2 cellular contexts compared by ENCODE assay signal in genomic region chr15:70526974-70527325, GRCh38.
TF ChIP-seq lines count a peak whose summit lies in the region.

No MANE protein-coding gene starts in this region.

TF ChIP-seq in GM23338, 12 proteins besides CTCF, POLR2A, EP300 and RAD21 (continued from another document):
- TF ChIP-seq ETS1 (IDR thresholded peaks at IDR 0.05), result no peak
- TF ChIP-seq REST (IDR thresholded peaks at IDR 0.05; ENCODE audit: unreplicated experiment), result no peak
- TF ChIP-seq CREB1 (CRISPR knock-in tag; IDR thresholded peaks at IDR 0.05; ENCODE audit: low read depth), result no peak
- TF ChIP-seq ZNF114 (CRISPR knock-in tag; IDR thresholded peaks at IDR 0.05), result no peak
- TF ChIP-seq ZNF331 (CRISPR knock-in tag; IDR thresholded peaks at IDR 0.05; ENCODE audit: low read depth), result no peak

TF ChIP-seq in SK-N-SH, 30 proteins besides CTCF, POLR2A, EP300 and RAD21 (continued from another document):
- TF ChIP-seq USF2 (IDR thresholded peaks at IDR 0.05; ENCODE audit: borderline replicate concordance, low read depth, low read length), result no peak
- TF ChIP-seq PBX3 (IDR thresholded peaks at IDR 0.05), result no peak
- TF ChIP-seq POLR2AphosphoS5 (IDR thresholded peaks at IDR 0.05; ENCODE audit: low read depth, low read length), result no peak
